In the genomic region with DNA sequence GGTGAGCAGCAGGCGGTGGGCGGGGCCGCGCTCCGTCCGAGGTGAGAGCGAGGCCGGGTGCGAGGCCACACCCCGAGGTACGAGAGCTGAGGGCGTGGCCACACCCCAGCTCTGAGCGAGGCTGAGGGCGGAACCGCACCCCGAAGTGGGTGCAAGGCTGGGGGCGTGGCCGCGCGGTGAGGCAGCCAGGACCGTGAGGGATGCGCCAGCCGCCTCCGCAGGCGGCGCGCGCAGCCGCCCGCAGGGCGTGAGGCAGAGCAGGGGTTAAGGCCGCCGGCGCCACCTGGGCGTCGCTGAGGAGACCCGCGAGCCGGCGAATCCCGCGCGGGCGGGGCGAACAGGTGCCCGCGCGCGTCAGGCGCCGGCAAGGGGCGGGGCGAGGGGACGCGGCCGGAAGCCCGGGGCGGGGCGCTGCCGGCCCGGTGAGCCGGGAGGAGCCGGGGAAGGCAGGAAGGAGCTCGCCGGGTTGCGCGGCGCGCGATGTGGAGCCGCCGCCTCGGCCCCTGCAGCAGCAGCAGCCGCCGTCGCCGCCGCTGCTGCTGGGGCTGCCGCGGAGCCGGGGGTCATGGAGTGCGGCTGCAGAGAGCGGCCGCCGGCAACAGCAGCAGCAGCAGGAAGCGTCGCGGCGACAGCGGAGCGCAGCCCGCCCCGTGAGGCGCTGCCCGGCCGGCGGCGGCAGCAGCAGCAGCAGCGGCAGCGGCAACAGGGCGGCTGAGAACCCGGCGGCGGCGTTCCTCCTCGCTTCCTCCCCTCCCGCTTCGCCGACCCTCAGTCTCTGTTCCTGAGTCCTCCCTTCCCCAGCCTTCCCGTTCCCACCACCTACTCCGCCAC, we compare ENCODE assay signal across 8 cellular contexts. TPM values are rescaled to one million over a fixed set of nuclear protein-coding genes. Genes with fewer than 3 reads are reported as not detected.
A peak's percentile ranks its signal among the peaks of the same experiment; 100 is the strongest.
DNase-seq lines count a peak whose midpoint lies in the region; ATAC-seq and TF ChIP-seq lines count a peak whose summit lies in the region.

A gene with protein sequence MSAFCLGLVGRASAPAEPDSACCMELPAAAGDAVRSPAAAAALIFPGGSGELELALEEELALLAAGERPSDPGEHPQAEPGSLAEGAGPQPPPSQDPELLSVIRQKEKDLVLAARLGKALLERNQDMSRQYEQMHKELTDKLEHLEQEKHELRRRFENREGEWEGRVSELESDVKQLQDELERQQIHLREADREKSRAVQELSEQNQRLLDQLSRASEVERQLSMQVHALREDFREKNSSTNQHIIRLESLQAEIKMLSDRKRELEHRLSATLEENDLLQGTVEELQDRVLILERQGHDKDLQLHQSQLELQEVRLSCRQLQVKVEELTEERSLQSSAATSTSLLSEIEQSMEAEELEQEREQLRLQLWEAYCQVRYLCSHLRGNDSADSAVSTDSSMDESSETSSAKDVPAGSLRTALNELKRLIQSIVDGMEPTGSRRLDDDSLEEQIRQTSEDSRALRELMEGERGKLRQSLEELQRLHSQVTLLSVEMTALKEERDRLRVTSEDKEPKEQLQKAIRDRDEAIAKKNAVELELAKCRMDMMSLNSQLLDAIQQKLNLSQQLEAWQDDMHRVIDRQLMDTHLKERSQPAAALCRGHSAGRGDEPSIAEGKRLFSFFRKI (plus strand): TSS at position 449 of the 831 bp plus-strand sequence. CDS start 633 bp downstream, outside the sequence.

- H3K27ac ChIP-seq in ACC112 (ENCODE audit: low read depth, low read length) (no peak within 1 kb of the TSS), WERI-Rb-1 (peak within 1 kb of the TSS; percentile 87), breast epithelium (peak within 1 kb of the TSS; percentile 73 to 84)

- peak; percentile 73 for ATAC-seq in GM18873 (IDR thresholded peaks at IDR 0.05; ENCODE audit: low FRiP score, unreplicated experiment)
- ATAC-seq in HG03108 (IDR thresholded peaks at IDR 0.05; ENCODE audit: unreplicated experiment) = peak; percentile 71

- H3K79me2 ChIP-seq in ACC112 (ENCODE audit: control insufficient read depth, insufficient read depth, low read length, unreplicated experiment) = no peaks in the 10 kb centered on the region

- H3K27me3 ChIP-seq in ACC112 (ENCODE audit: insufficient read depth, low read length) (peaks cover 80% of the 10 kb centered on the region), WERI-Rb-1 (ENCODE audit: insufficient read depth, low read depth, severe bottlenecking) (no peaks in the 10 kb centered on the region), breast epithelium (peaks cover 0 to 4% of the 10 kb centered on the region in 2 donors)

- intact Hi-C loops in breast epithelium (cut with DNase I; ENCODE audit: low total_unique reads) = no loop called here

- H3K36me3 ChIP-seq in ACC112 (ENCODE audit: insufficient read depth, low read length) = no peaks in the 10 kb centered on the region
- H3K36me3 ChIP-seq in WERI-Rb-1 = peaks cover 5% of the 10 kb centered on the region
- no peaks in the 10 kb centered on the region for H3K36me3 ChIP-seq in breast epithelium

- H3K4me1 ChIP-seq in ACC112 (ENCODE audit: control insufficient read depth, insufficient read depth, low read length, unreplicated experiment) (peaks cover 4% of the 10 kb centered on the region), breast epithelium (no peaks in the 10 kb centered on the region)

- no peak for TF ChIP-seq POLR2A in breast epithelium (IDR thresholded peaks at IDR 0.05)

- peak; percentile 99 for DNase-seq in NCI-H2171 (lab: John Stamatoyannopoulos, UW)
- DNase-seq in WERI-Rb-1 = peak; percentile 96
- DNase-seq in breast epithelium (ENCODE audit: low spot score in 2 of 2) = peak; percentile 87
- peak; percentile 34 for DNase-seq in iris pigment epithelial cell (ENCODE audit: low read depth)
- DNase-seq in stimulated activated CD4-positive, alpha-beta T cell treated with anti-CD3 and anti-CD28 coated beads, Interleukin-15, amount 100 ng/mL, for 1 hour (ENCODE audit: low read depth in 1 of 2, low spot score in 1 of 2) = peak; percentile 97

- H2AFZ ChIP-seq in ACC112 (ENCODE audit: low read length, unreplicated experiment) = peak within 1 kb of the TSS; percentile 76

- TF ChIP-seq CTCF in WERI-Rb-1 (IDR thresholded peaks at IDR 0.05; ENCODE audit: low read depth, low read length) = peak; percentile 5; the same call in 1 of the 2 replicates
- no peak for TF ChIP-seq CTCF in breast epithelium (IDR thresholded peaks at IDR 0.05)

- H3K4me3 ChIP-seq in ACC112 (ENCODE audit: low read depth, low read length) (peak within 1 kb of the TSS; percentile 75), WERI-Rb-1 (ENCODE audit: low read depth, low read length) (peak within 1 kb of the TSS; percentile 85), breast epithelium (peak within 1 kb of the TSS; percentile 36 to 77 (median 60))

- H3K9me3 ChIP-seq in WERI-Rb-1 (ENCODE audit: severe bottlenecking) (no peaks in the 10 kb centered on the region), breast epithelium (no peaks in the 10 kb centered on the region)

RNA-seq across cellular contexts. Expression of the gene that starts here (rescaled TPM):
- 10 to 100 TPM in 1 of 3 donors, 1 to 10 TPM in 1, under 1 TPM in 1; 0.48 to 23.4 (median 5.6) TPM for total RNA-seq in breast epithelium

Comparison
In these comparisons a context has a peak if more than half of its experiments do, and no peak if none do; other contexts are left out.
1. DNase-seq: peak in every context shown above with its lines; median percentile 99 in NCI-H2171; 97 in stimulated activated CD4-positive, alpha-beta T cell treated with anti-CD3 and anti-CD28 coated beads, Interleukin-15, amount 100 ng/mL, for 1 hour; 96 in WERI-Rb-1; 87 in breast epithelium; 34 in iris pigment epithelial cell.